Comparison of ENCODE assay signal across 2 cellular contexts in the genomic region with DNA sequence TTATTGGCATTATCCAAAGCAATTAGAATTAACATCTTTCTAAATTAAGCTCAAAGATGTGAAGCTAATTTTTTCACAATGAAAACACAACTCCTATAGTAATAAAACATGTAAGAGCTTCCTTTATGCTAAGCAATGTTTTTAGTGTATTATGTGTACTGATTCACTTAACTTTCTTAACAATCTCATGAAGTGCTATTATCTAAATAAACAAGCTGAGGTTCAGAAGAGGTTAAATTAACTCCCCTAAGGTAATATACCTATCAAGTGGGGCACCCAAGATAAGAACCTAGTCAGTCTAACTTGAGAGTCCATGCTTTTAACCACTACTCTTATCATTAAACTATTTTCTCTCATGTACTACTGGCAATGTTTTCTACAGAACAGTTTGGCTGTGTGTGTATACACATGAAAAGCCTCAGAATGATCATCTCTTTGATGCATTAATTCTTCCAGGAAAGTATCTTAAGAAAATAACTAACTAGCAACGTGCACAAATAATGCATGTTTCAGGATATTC.
TF ChIP-seq lines count a peak whose summit lies in the region.

No MANE protein-coding gene starts in this region.

TF ChIP-seq in GM23338, 12 proteins besides CTCF, POLR2A, EP300 and RAD21:
- TF ChIP-seq, protein P1, sequence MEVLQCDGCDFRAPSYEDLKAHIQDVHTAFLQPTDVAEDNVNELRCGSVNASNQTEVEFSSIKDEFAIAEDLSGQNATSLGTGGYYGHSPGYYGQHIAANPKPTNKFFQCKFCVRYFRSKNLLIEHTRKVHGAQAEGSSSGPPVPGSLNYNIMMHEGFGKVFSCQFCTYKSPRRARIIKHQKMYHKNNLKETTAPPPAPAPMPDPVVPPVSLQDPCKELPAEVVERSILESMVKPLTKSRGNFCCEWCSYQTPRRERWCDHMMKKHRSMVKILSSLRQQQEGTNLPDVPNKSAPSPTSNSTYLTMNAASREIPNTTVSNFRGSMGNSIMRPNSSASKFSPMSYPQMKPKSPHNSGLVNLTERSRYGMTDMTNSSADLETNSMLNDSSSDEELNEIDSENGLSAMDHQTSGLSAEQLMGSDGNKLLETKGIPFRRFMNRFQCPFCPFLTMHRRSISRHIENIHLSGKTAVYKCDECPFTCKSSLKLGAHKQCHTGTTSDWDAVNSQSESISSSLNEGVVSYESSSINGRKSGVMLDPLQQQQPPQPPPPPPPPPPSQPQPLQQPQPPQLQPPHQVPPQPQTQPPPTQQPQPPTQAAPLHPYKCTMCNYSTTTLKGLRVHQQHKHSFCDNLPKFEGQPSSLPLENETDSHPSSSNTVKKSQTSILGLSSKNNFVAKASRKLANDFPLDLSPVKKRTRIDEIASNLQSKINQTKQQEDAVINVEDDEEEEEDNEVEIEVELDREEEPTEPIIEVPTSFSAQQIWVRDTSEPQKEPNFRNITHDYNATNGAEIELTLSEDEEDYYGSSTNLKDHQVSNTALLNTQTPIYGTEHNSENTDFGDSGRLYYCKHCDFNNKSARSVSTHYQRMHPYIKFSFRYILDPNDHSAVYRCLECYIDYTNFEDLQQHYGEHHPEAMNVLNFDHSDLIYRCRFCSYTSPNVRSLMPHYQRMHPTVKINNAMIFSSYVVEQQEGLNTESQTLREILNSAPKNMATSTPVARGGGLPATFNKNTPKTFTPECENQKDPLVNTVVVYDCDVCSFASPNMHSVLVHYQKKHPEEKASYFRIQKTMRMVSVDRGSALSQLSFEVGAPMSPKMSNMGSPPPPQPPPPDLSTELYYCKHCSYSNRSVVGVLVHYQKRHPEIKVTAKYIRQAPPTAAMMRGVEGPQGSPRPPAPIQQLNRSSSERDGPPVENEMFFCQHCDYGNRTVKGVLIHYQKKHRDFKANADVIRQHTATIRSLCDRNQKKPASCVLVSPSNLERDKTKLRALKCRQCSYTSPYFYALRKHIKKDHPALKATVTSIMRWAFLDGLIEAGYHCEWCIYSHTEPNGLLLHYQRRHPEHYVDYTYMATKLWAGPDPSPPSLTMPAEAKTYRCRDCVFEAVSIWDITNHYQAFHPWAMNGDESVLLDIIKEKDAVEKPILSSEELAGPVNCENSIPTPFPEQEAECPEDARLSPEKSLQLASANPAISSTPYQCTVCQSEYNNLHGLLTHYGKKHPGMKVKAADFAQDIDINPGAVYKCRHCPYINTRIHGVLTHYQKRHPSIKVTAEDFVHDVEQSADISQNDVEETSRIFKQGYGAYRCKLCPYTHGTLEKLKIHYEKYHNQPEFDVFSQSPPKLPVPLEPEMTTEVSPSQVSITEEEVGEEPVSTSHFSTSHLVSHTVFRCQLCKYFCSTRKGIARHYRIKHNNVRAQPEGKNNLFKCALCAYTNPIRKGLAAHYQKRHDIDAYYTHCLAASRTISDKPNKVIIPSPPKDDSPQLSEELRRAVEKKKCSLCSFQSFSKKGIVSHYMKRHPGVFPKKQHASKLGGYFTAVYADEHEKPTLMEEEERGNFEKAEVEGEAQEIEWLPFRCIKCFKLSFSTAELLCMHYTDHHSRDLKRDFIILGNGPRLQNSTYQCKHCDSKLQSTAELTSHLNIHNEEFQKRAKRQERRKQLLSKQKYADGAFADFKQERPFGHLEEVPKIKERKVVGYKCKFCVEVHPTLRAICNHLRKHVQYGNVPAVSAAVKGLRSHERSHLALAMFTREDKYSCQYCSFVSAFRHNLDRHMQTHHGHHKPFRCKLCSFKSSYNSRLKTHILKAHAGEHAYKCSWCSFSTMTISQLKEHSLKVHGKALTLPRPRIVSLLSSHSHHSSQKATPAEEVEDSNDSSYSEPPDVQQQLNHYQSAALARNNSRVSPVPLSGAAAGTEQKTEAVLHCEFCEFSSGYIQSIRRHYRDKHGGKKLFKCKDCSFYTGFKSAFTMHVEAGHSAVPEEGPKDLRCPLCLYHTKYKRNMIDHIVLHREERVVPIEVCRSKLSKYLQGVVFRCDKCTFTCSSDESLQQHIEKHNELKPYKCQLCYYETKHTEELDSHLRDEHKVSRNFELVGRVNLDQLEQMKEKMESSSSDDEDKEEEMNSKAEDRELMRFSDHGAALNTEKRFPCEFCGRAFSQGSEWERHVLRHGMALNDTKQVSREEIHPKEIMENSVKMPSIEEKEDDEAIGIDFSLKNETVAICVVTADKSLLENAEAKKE (CRISPR knock-in tag; IDR thresholded peaks at IDR 0.05) = no peak
- TF ChIP-seq EZH2phosphoT487 (IDR thresholded peaks at IDR 0.05; ENCODE audit: unreplicated experiment) (no peak), NANOG (IDR thresholded peaks at IDR 0.05; ENCODE audit: borderline replicate concordance) (no peak), ZNF114 (CRISPR knock-in tag; IDR thresholded peaks at IDR 0.05) (no peak)

TF ChIP-seq in HepG2, 621 proteins besides CTCF, POLR2A, EP300 and RAD21:
- TF ChIP-seq ZBTB44 (CRISPR knock-in tag; IDR thresholded peaks at IDR 0.05) = no peak
- TF ChIP-seq POLR2AphosphoS5 (IDR thresholded peaks at IDR 0.05; ENCODE audit: low read depth, low read length) = no peak
- no peak for TF ChIP-seq ZNF703 (CRISPR knock-in tag; IDR thresholded peaks at IDR 0.05; ENCODE audit: borderline replicate concordance)
- TF ChIP-seq ZNF205 (CRISPR knock-in tag; IDR thresholded peaks at IDR 0.05) = no peak
- no peak for TF ChIP-seq BCLAF1 (IDR thresholded peaks at IDR 0.05)
- no peak for TF ChIP-seq SATB2 (CRISPR knock-in tag; IDR thresholded peaks at IDR 0.05)
- TF ChIP-seq, protein P2, sequence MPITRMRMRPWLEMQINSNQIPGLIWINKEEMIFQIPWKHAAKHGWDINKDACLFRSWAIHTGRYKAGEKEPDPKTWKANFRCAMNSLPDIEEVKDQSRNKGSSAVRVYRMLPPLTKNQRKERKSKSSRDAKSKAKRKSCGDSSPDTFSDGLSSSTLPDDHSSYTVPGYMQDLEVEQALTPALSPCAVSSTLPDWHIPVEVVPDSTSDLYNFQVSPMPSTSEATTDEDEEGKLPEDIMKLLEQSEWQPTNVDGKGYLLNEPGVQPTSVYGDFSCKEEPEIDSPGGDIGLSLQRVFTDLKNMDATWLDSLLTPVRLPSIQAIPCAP (CRISPR knock-in tag; IDR thresholded peaks at IDR 0.05; ENCODE audit: low read depth) = no peak
